10 cellular contexts compared by ENCODE assay signal in the genomic region with DNA sequence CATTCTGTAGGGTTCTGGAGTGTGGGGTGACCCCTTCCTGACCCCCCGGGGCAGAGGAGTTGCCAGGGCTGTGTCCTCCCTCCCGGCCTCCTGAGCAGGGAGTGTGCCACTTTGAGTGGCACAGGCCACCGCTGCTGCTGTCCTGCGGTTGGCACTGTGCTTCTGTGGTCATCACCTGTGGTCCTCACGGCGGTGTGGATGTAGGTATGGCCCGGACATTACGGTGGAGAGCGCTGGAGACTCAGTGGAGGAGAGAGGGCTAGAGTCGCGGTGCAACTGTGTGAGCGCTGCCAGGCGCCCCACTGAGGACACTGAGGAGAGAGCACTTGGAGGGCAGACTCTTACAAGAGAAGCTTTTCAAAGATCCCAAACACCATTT. TPM values are rescaled to one million over a fixed set of nuclear protein-coding genes. Genes with fewer than 3 reads are reported as not detected.
DNase-seq lines count a peak whose midpoint lies in the region; ATAC-seq and TF ChIP-seq lines count a peak whose summit lies in the region.
"Had no signal": no experiment of that assay in that cellular context is flagged by ENCODE, and none has a peak within 500 bp of the region (broad histone marks: within the 10 kb centered on the region; RNA-seq: fewer than 3 reads in every experiment).

No MANE protein-coding gene starts in this region.

- CTCF ChIA-PET in OCI-LY7 (lab: Charles Lee; ENCODE audit: unreplicated experiment), result no interaction called here

- POLR2A ChIA-PET in OCI-LY7 (lab: Charles Lee), result no interaction called here

- H3K36me3 Mint-ChIP-seq in CD14-positive monocyte, result peaks cover 84 to 90% of the 10 kb centered on the region in 2 donors

- H3K9me2 ChIP-seq in OCI-LY7 (ENCODE audit: insufficient read depth, low read length), result no peaks in the 10 kb centered on the region

- TF ChIP-seq CTCF in CD14-positive monocyte (IDR thresholded peaks at IDR 0.05) (no peak), OCI-LY7 (conservative IDR thresholded peaks at IDR 0.05; ENCODE audit: low read length) (no peak)

- H3K9me3 ChIP-seq in SJCRH30 (replicated peaks), result no peaks in the 10 kb centered on the region
- H3K9me3 ChIP-seq in esophagus (ENCODE audit: control insufficient read depth in 2 of 2, insufficient read depth in 1 of 2, low read depth in 1 of 2, low read length in 1 of 2), result no peaks in the 10 kb centered on the region
- no peaks in the 10 kb centered on the region for H3K9me3 ChIP-seq in trophoblast cell (ENCODE audit: insufficient read depth, low read depth, low read length)
- no peaks in the 10 kb centered on the region for H3K9me3 ChIP-seq in OCI-LY7 (ENCODE audit: low read length)
- H3K9me3 ChIP-seq: ovary had no signal

- peak overlapping the region; percentile 67 for H2BK12ac ChIP-seq in trophoblast cell (ENCODE audit: low read length)

- peak overlapping the region; percentile 29 for H2BK5ac ChIP-seq in trophoblast cell (ENCODE audit: low read depth, low read length, poor library complexity)

- no peak overlapping the region for H2AK5ac ChIP-seq in trophoblast cell (ENCODE audit: low read length)

- H3K27ac Mint-ChIP-seq in CD14-positive monocyte, result peak overlapping the region; percentile 97 to 100 (median 98)

- peaks cover 31% of the 10 kb centered on the region for H3K79me1 ChIP-seq in trophoblast cell (ENCODE audit: low read length)

- ATAC-seq in HG03565 (IDR thresholded peaks at IDR 0.05; ENCODE audit: unreplicated experiment) (no peak), HG02571 (IDR thresholded peaks at IDR 0.05; ENCODE audit: unreplicated experiment) (no peak)
- ATAC-seq: esophagus mucosa had no signal

- H3K36me3 ChIP-seq in SJCRH30, result peaks cover 40% of the 10 kb centered on the region
- peaks cover 9 to 32% of the 10 kb centered on the region in 2 donors for H3K36me3 ChIP-seq in esophagus (ENCODE audit: control insufficient read depth in 2 of 2, insufficient read depth in 2 of 2, low read length in 1 of 2)
- peaks cover 32 to 40% of the 10 kb centered on the region in 2 experiments for H3K36me3 ChIP-seq in trophoblast cell (ENCODE audit: control insufficient read depth in 1 of 2, insufficient read depth in 2 of 2, low read length in 2 of 2)
- peaks cover 59% of the 10 kb centered on the region for H3K36me3 ChIP-seq in OCI-LY7 (ENCODE audit: insufficient read depth, low read length)
- H3K36me3 ChIP-seq: ovary had no signal

- WGBS in esophagus, 2 donors, result 93 to 96% methylated on average over 13 of the region's 13 CpGs
- no CpG with 5 or more reads among the region's 13 CpGs for WGBS in trophoblast cell (ENCODE audit: extremely low coverage, insufficient coverage, insufficient read length)

- peak overlapping the region; percentile 48 to 68 for H3K4me3 Mint-ChIP-seq in CD14-positive monocyte

- no peak overlapping the region for H3K4me2 ChIP-seq in trophoblast cell (ENCODE audit: low read length)
- H3K4me2 ChIP-seq in OCI-LY7 (ENCODE audit: low read length), result no peak overlapping the region

- no peaks in the 10 kb centered on the region for H3K27me3 ChIP-seq in SJCRH30
- H3K27me3 ChIP-seq in esophagus (ENCODE audit: control insufficient read depth in 1 of 2, insufficient read depth in 2 of 2, low read length in 2 of 2), result no peaks in the 10 kb centered on the region
- H3K27me3 ChIP-seq in trophoblast cell (ENCODE audit: insufficient read depth, low read length), result no peaks in the 10 kb centered on the region
- H3K27me3 ChIP-seq: ovary had no signal

- H3K27me3 Mint-ChIP-seq in CD14-positive monocyte (ENCODE audit: low read depth in 3 of 3), result no peaks in the 10 kb centered on the region

- no TSS peak for BruUV-seq in OCI-LY7 (replicated peaks; lab: Mats Ljungman, UMichigan)

- no peak overlapping the region for H2BK120ac ChIP-seq in trophoblast cell (ENCODE audit: insufficient read depth, low read length, poor library complexity)

- no peaks in the 10 kb centered on the region for H4K20me1 ChIP-seq in OCI-LY7 (ENCODE audit: insufficient read depth, low read length)

- H3K27ac ChIP-seq in SJCRH30 (peak overlapping the region; percentile 63; the same call in 1 of the 2 replicates), esophagus (ENCODE audit: low read depth in 2 of 2, low read length in 1 of 2) (peak overlapping the region; percentile 58 to 63), trophoblast cell (ENCODE audit: low read depth, low read length) (peak overlapping the region; percentile 86), OCI-LY7 (ENCODE audit: low read depth, low read length, poor library complexity, severe bottlenecking) (no peak overlapping the region)
- H3K27ac ChIP-seq: ovary had no signal

- DNase-seq in CD14-positive monocyte (ENCODE audit: low spot score), result no peak
- no peak for DNase-seq in SJCRH30
- no peak for DNase-seq in trophoblast cell
- DNase-seq in NCI-H1930 (lab: John Stamatoyannopoulos, UW), result no peak
- no peak for DNase-seq in OCI-LY7 (ENCODE audit: low spot score)
- DNase-seq: ovary had no signal

- H3K79me2 ChIP-seq in trophoblast cell (ENCODE audit: control insufficient read depth, insufficient read depth, low read length, poor library complexity) (peaks cover 7% of the 10 kb centered on the region), OCI-LY7 (ENCODE audit: insufficient read depth, low read depth, low read length) (no peaks in the 10 kb centered on the region)

- no peak overlapping the region for H2AFZ ChIP-seq in trophoblast cell (ENCODE audit: insufficient read depth, low read length, poor library complexity)
- H2AFZ ChIP-seq in OCI-LY7 (ENCODE audit: low read length), result no peak overlapping the region

- H3K4me1 ChIP-seq in SJCRH30 (peaks cover 76% of the 10 kb centered on the region), esophagus (ENCODE audit: control insufficient read depth in 2 of 2, insufficient read depth in 2 of 2, low read length in 1 of 2) (peaks cover 0 to 7% of the 10 kb centered on the region in 2 donors), trophoblast cell (ENCODE audit: control insufficient read depth in 1 of 2, insufficient read depth in 2 of 2, low read length in 2 of 2) (peaks cover 39 to 51% of the 10 kb centered on the region in 2 experiments), OCI-LY7 (ENCODE audit: insufficient read depth, low read length, poor library complexity, severe bottlenecking) (peaks cover 4% of the 10 kb centered on the region)

- H3K4ac ChIP-seq in trophoblast cell (ENCODE audit: low read depth, low read length), result peak overlapping the region; percentile 50

- no peak overlapping the region for H3K4me3 ChIP-seq in SJCRH30
- no peak overlapping the region for H3K4me3 ChIP-seq in esophagus (ENCODE audit: low read depth in 1 of 2, low read length in 2 of 2)
- no peak overlapping the region for H3K4me3 ChIP-seq in trophoblast cell (ENCODE audit: low read depth, low read length)
- H3K4me3 ChIP-seq in OCI-LY7 (ENCODE audit: low read depth, low read length, poor library complexity, severe bottlenecking), result no peak overlapping the region
- H3K4me3 ChIP-seq: ovary had no signal

- peaks cover 64% of the 10 kb centered on the region for H3K4me1 Mint-ChIP-seq in CD14-positive monocyte

- no peak overlapping the region for H3K23ac ChIP-seq in trophoblast cell (ENCODE audit: low read length)

- no peak overlapping the region for H3K9ac ChIP-seq in trophoblast cell (ENCODE audit: low read length)

- intact Hi-C loops in CD14-positive monocyte (cut with micrococcal nuclease), result loop anchor here in 1 of 2 donors (2.0 to 5.0 kb wide), 2 partner anchors 29 to 130 kb away; no protein-coding TSS in a partner anchor
- intact Hi-C loops in OCI-LY7 (cut with micrococcal nuclease; ENCODE audit: unreplicated experiment), result no loop called here

- H4K12ac ChIP-seq in trophoblast cell (ENCODE audit: low read depth, low read length), result no peak overlapping the region

- H4K91ac ChIP-seq in trophoblast cell (ENCODE audit: low read depth, low read length), result peak overlapping the region; percentile 17

- H4K8ac ChIP-seq in trophoblast cell (ENCODE audit: low read depth, low read length), result peak overlapping the region; percentile 13

- peak overlapping the region; percentile 32 for H3K14ac ChIP-seq in trophoblast cell (ENCODE audit: low read length)

- peak overlapping the region; percentile 38 for H3K18ac ChIP-seq in trophoblast cell (ENCODE audit: low read length)

- H3K9me3 Mint-ChIP-seq in CD14-positive monocyte, result peaks cover 0 to 4% (median 0%) of the 10 kb centered on the region in 7 donors

RNA-seq across cellular contexts. Expression of a gene that starts 39.1 kb away (rescaled TPM):
- polyA plus RNA-seq in CD14-positive monocyte, result 10 to 100 TPM; 26.0 to 28.0 TPM
- 59.8 and 66.2 TPM in 2 replicates for total RNA-seq in SJCRH30 (2014; rRNA removed; shearing (Covaris generic))
- polyA plus RNA-seq in esophagus, result 10 to 100 TPM; 13.9 to 14.2 TPM
- 23.9 and 26.5 TPM in 2 replicates for polyA plus RNA-seq in trophoblast cell (2013)
- 59.6 and 67.3 TPM in 2 replicates for total RNA-seq in OCI-LY7 (2014; rRNA removed; shearing (Covaris generic))
- total RNA-seq in OCI-LY7 (2022), result 61.3 and 68.2 TPM in 2 replicates

RNA-seq across cellular contexts. Expression of a gene that starts 57.6 kb away (rescaled TPM):
- 100 to 1,000 TPM; 123 to 144 TPM for polyA plus RNA-seq in CD14-positive monocyte
- total RNA-seq in SJCRH30 (2014; rRNA removed; shearing (Covaris generic)), result 27.5 and 28.9 TPM in 2 replicates
- polyA plus RNA-seq in esophagus, result 10 to 100 TPM in 1 of 2 donors, 1 to 10 TPM in 1; 6.6 to 20.1 TPM
- polyA plus RNA-seq in trophoblast cell (2013), result 33.2 and 33.8 TPM in 2 replicates
- not detected in 2 replicates for total RNA-seq in OCI-LY7 (2014; rRNA removed; shearing (Covaris generic))
- not detected in 2 replicates for total RNA-seq in OCI-LY7 (2022)

Comparison
In these comparisons a context has a peak if more than half of its experiments do, and no peak if none do; other contexts are left out.
1. RNA of a gene that starts 57.6 kb away (total RNA-seq): 27.5 to 28.9 TPM in SJCRH30; not detected in OCI-LY7; every median in the first group is over 10 times any median in the second.